Comparison of ENCODE assay signal across 17 cellular contexts in the genomic region with DNA sequence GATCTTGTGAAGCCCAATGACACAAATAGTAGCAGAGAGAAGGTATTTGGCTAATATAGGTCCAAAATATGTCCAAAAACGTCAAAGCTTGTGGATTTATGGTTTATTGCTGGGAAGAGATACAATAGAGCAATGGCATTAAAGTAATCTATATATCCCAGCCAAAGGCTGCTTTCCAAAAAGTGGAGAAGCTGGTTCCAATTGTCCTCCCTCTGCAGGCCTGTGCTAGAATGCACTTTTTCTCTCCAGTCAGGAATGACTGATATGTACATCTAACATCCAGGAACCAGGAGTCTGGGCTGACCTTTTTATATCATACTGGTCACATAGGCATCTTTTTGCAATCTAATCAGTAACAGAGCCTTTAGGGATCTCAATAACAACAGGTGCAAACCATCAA.
DNase-seq lines count a peak whose midpoint lies in the region; ATAC-seq and TF ChIP-seq lines count a peak whose summit lies in the region.
"Had no signal": no experiment of that assay in that cellular context is flagged by ENCODE, and none has a peak within 500 bp of the region (broad histone marks: within the 10 kb centered on the region; RNA-seq: fewer than 3 reads in every experiment).

No MANE protein-coding gene starts in this region.

- intact Hi-C loops in transverse colon (cut with DNase I; ENCODE audit: low total_unique reads), result no loop called here

- no peak for ATAC-seq in activated CD8-positive, alpha-beta T cell treated with anti-CD3 and anti-CD28 coated beads, Interleukin-2, amount 10 ng/mL, durations not matched to agents 7 days and 5 days
- no peak for ATAC-seq in stimulated activated memory B cell treated with anti-CD40 and anti-IgM and Interleukin-4, amounts not matched to agents 10 μg/mL and 1 μg/mL and 100 μg/mL, for 72 hours

- no peaks in the 10 kb centered on the region for H3K9me3 Mint-ChIP-seq in activated CD8-positive, alpha-beta T cell treated with anti-CD3 and anti-CD28 coated beads, Interleukin-2, amount 10 ng/mL, durations not matched to agents 7 days and 5 days (ENCODE audit: insufficient read depth)
- no peaks in the 10 kb centered on the region for H3K9me3 Mint-ChIP-seq in stimulated activated memory B cell treated with anti-CD40 and anti-IgM and Interleukin-4, amounts not matched to agents 10 μg/mL and 1 μg/mL and 100 μg/mL, for 72 hours
- H3K9me3 Mint-ChIP-seq in activated T-cell treated with anti-CD3 and anti-CD28 coated beads, Interleukin-2, amount 50 U/mL, for 24 hours, result no peaks in the 10 kb centered on the region
- H3K9me3 Mint-ChIP-seq: CD4-positive, CD25-positive, alpha-beta regulatory T cell; stimulated activated naive CD8-positive, alpha-beta T cell treated with anti-CD3 and anti-CD28 coated beads, Interleukin-15, Interleukin-2, amounts not matched to agents 100 ng/mL and 50 ng/mL, for 24 hours; T-helper 2 cell treated with Interferon-gamma antibody and Interleukin-4, amounts not matched to agents 5 μg/mL and 100 μg/mL, for 36 hours had no signal

- TF ChIP-seq CTCF in AG09319 (IDR thresholded peaks at IDR 0.05; ENCODE audit: low read depth, low read length) (peak; percentile 19), hepatocyte (IDR thresholded peaks at IDR 0.05; ENCODE audit: poor library complexity) (peak; percentile 5), transverse colon (IDR thresholded peaks at IDR 0.05) (peak in 2 of 5 experiments; percentile 7 to 19)

- H3K4me3 Mint-ChIP-seq in activated CD8-positive, alpha-beta T cell treated with anti-CD3 and anti-CD28 coated beads, Interleukin-2, amount 10 ng/mL, durations not matched to agents 7 days and 5 days, result no peak overlapping the region
- H3K4me3 Mint-ChIP-seq in stimulated activated memory B cell treated with anti-CD40 and anti-IgM and Interleukin-4, amounts not matched to agents 10 μg/mL and 1 μg/mL and 100 μg/mL, for 72 hours, result no peak overlapping the region
- no peak overlapping the region for H3K4me3 Mint-ChIP-seq in activated T-cell treated with anti-CD3 and anti-CD28 coated beads, Interleukin-2, amount 50 U/mL, for 24 hours
- H3K4me3 Mint-ChIP-seq: CD4-positive, CD25-positive, alpha-beta regulatory T cell; stimulated activated naive CD8-positive, alpha-beta T cell treated with anti-CD3 and anti-CD28 coated beads, Interleukin-15, Interleukin-2, amounts not matched to agents 100 ng/mL and 50 ng/mL, for 24 hours; T-helper 2 cell treated with Interferon-gamma antibody and Interleukin-4, amounts not matched to agents 5 μg/mL and 100 μg/mL, for 36 hours had no signal

- no peak for TF ChIP-seq EP300 in transverse colon (IDR thresholded peaks at IDR 0.05; ENCODE audit: low read depth)

- H2AFZ ChIP-seq in hepatocyte, result no peak overlapping the region

- no peak overlapping the region for H3K27ac Mint-ChIP-seq in activated CD8-positive, alpha-beta T cell treated with anti-CD3 and anti-CD28 coated beads, Interleukin-2, amount 10 ng/mL, durations not matched to agents 7 days and 5 days
- no peak overlapping the region for H3K27ac Mint-ChIP-seq in stimulated activated memory B cell treated with anti-CD40 and anti-IgM and Interleukin-4, amounts not matched to agents 10 μg/mL and 1 μg/mL and 100 μg/mL, for 72 hours
- no peak overlapping the region for H3K27ac Mint-ChIP-seq in activated T-cell treated with anti-CD3 and anti-CD28 coated beads, Interleukin-2, amount 50 U/mL, for 24 hours
- H3K27ac Mint-ChIP-seq: CD4-positive, CD25-positive, alpha-beta regulatory T cell; stimulated activated naive CD8-positive, alpha-beta T cell treated with anti-CD3 and anti-CD28 coated beads, Interleukin-15, Interleukin-2, amounts not matched to agents 100 ng/mL and 50 ng/mL, for 24 hours; T-helper 2 cell treated with Interferon-gamma antibody and Interleukin-4, amounts not matched to agents 5 μg/mL and 100 μg/mL, for 36 hours had no signal

- POLR2A ChIA-PET in HEK293T (lab: Yijun Ruan, JAX), result no interaction called here
- POLR2A ChIA-PET in activated CD8-positive, alpha-beta T cell treated with anti-CD3 and anti-CD28 coated beads, Interleukin-2, amount 10 ng/mL, durations not matched to agents 7 days and 5 days (lab: Charles Lee), result no interaction called here

- no peaks in the 10 kb centered on the region for H4K20me1 ChIP-seq in hepatocyte (ENCODE audit: insufficient read depth, poor library complexity, severe bottlenecking)

- no peaks in the 10 kb centered on the region for H3K36me3 Mint-ChIP-seq in activated CD8-positive, alpha-beta T cell treated with anti-CD3 and anti-CD28 coated beads, Interleukin-2, amount 10 ng/mL, durations not matched to agents 7 days and 5 days (ENCODE audit: low read depth)
- H3K36me3 Mint-ChIP-seq in stimulated activated memory B cell treated with anti-CD40 and anti-IgM and Interleukin-4, amounts not matched to agents 10 μg/mL and 1 μg/mL and 100 μg/mL, for 72 hours, result no peaks in the 10 kb centered on the region
- no peaks in the 10 kb centered on the region for H3K36me3 Mint-ChIP-seq in activated T-cell treated with anti-CD3 and anti-CD28 coated beads, Interleukin-2, amount 50 U/mL, for 24 hours (ENCODE audit: low read depth)
- H3K36me3 Mint-ChIP-seq: CD4-positive, CD25-positive, alpha-beta regulatory T cell had no signal

- no peaks in the 10 kb centered on the region for H3K36me3 ChIP-seq in adipocyte (ENCODE audit: control insufficient read depth, insufficient read depth, low read length, severe bottlenecking)
- no peaks in the 10 kb centered on the region for H3K36me3 ChIP-seq in hepatocyte (replicated peaks; ENCODE audit: insufficient read depth, low read depth)
- H3K36me3 ChIP-seq in transverse colon, result no peaks in the 10 kb centered on the region

- no peak for TF ChIP-seq POLR2A in transverse colon (IDR thresholded peaks at IDR 0.05)

- no peak overlapping the region for H3K27ac ChIP-seq in hepatocyte
- H3K27ac ChIP-seq in transverse colon, result no peak overlapping the region

- no peak overlapping the region for H3K9ac ChIP-seq in adipocyte (ENCODE audit: low read length)

- no peaks in the 10 kb centered on the region for H3K9me2 ChIP-seq in hepatocyte (replicated peaks; ENCODE audit: insufficient read depth)

- H3K4me3 ChIP-seq in adipocyte (ENCODE audit: low read length) (no peak overlapping the region), hepatocyte (no peak overlapping the region), transverse colon (no peak overlapping the region)

- H3K4me1 ChIP-seq in adipocyte (ENCODE audit: control insufficient read depth, insufficient read depth, low read length) (peaks cover 4% of the 10 kb centered on the region), hepatocyte (ENCODE audit: insufficient read depth) (no peaks in the 10 kb centered on the region), transverse colon (peaks cover 0 to under 1% (median 0%) of the 10 kb centered on the region in 4 donors)

- H3K4me2 ChIP-seq in hepatocyte, result no peak overlapping the region

- no peaks in the 10 kb centered on the region for H3K4me1 Mint-ChIP-seq in activated CD8-positive, alpha-beta T cell treated with anti-CD3 and anti-CD28 coated beads, Interleukin-2, amount 10 ng/mL, durations not matched to agents 7 days and 5 days (ENCODE audit: low read depth)
- H3K4me1 Mint-ChIP-seq in stimulated activated memory B cell treated with anti-CD40 and anti-IgM and Interleukin-4, amounts not matched to agents 10 μg/mL and 1 μg/mL and 100 μg/mL, for 72 hours, result no peaks in the 10 kb centered on the region
- no peaks in the 10 kb centered on the region for H3K4me1 Mint-ChIP-seq in activated T-cell treated with anti-CD3 and anti-CD28 coated beads, Interleukin-2, amount 50 U/mL, for 24 hours (ENCODE audit: low read depth)
- H3K4me1 Mint-ChIP-seq: CD4-positive, CD25-positive, alpha-beta regulatory T cell had no signal

- no peaks in the 10 kb centered on the region for H3K9me3 ChIP-seq in adipocyte (ENCODE audit: control insufficient read depth, low read length)
- H3K9me3 ChIP-seq in hepatocyte (ENCODE audit: low read depth), result no peaks in the 10 kb centered on the region
- no peaks in the 10 kb centered on the region for H3K9me3 ChIP-seq in transverse colon

- DNase-seq in AG09319 (ENCODE audit: extremely low read depth, low read depth), result no peak
- DNase-seq in HEK293T (ENCODE audit: extremely low spot score), result peak; percentile 20
- DNase-seq in adipocyte (ENCODE audit: low read depth), result peak; percentile 31
- DNase-seq in hepatocyte (ENCODE audit: low spot score), result no peak
- DNase-seq in transverse colon, result no peak
- DNase-seq in activated CD8-positive, alpha-beta T cell treated with anti-CD3 and anti-CD28 coated beads, Interleukin-2, amount 10 ng/mL, durations not matched to agents 7 days and 5 days, result no peak
- no peak for DNase-seq in activated T-cell treated with anti-CD3 and anti-CD28 coated beads, Interleukin-2, amount 50 U/mL, for 24 hours
- DNase-seq: activated naive CD4-positive, alpha-beta T cell treated with anti-CD3 and anti-CD28 coated beads, Interleukin-2, amount 50 U/mL, for 16 hours; CD4-positive, CD25-positive, alpha-beta regulatory T cell; foreskin melanocyte; kidney; NCI-H2171; retina; stimulated activated CD4-positive, alpha-beta T cell treated with anti-CD3 and anti-CD28 coated beads, Interleukin-4, amount 100 ng/mL, for 4 hours had no signal

- in situ Hi-C loops in transverse colon (cut with MboI; ENCODE audit: low pct_ligation_motif_present in 1 of 4, low pct_unique_long_range_greater_than_20kb in 1 of 4, low sequenced_read_pairs in 3 of 4), result loop anchor here in 1 of 4 donors (25.0 kb wide), 1 partner anchor 426 kb away; no protein-coding TSS in a partner anchor

- H3K27me3 Mint-ChIP-seq in activated CD8-positive, alpha-beta T cell treated with anti-CD3 and anti-CD28 coated beads, Interleukin-2, amount 10 ng/mL, durations not matched to agents 7 days and 5 days (ENCODE audit: low read depth), result peaks cover 6% of the 10 kb centered on the region
- no peaks in the 10 kb centered on the region for H3K27me3 Mint-ChIP-seq in stimulated activated memory B cell treated with anti-CD40 and anti-IgM and Interleukin-4, amounts not matched to agents 10 μg/mL and 1 μg/mL and 100 μg/mL, for 72 hours
- no peaks in the 10 kb centered on the region for H3K27me3 Mint-ChIP-seq in activated T-cell treated with anti-CD3 and anti-CD28 coated beads, Interleukin-2, amount 50 U/mL, for 24 hours
- H3K27me3 Mint-ChIP-seq: CD4-positive, CD25-positive, alpha-beta regulatory T cell had no signal

- no peaks in the 10 kb centered on the region for H3K79me2 ChIP-seq in hepatocyte

- no peaks in the 10 kb centered on the region for H3K27me3 ChIP-seq in adipocyte (replicated peaks; ENCODE audit: control insufficient read depth, insufficient read depth, low read length)
- H3K27me3 ChIP-seq in hepatocyte, result no peaks in the 10 kb centered on the region
- H3K27me3 ChIP-seq in transverse colon, result no peaks in the 10 kb centered on the region

- CTCF ChIA-PET in HEK293T (lab: Yijun Ruan, JAX), result no interaction called here
- CTCF ChIA-PET in activated CD8-positive, alpha-beta T cell treated with anti-CD3 and anti-CD28 coated beads, Interleukin-2, amount 10 ng/mL, durations not matched to agents 7 days and 5 days (lab: Charles Lee), result no interaction called here

- WGBS in hepatocyte (ENCODE audit: low lambda C conversion rate, missing lambda C conversion rate), result 43% methylated on average over 1 of the region's 1 CpG
- 38 to 50% methylated on average over 1 of the region's 1 CpG for WGBS in transverse colon (ENCODE audit: low coverage in 1 of 2), 2 donors

TF ChIP-seq in HEK293T, 16 proteins besides CTCF, POLR2A, EP300 and RAD21 (continues in another document):
- TF ChIP-seq TARDBP (IDR thresholded peaks at IDR 0.05) (no peak), ARNT (IDR thresholded peaks at IDR 0.05) (no peak)

Comparison
In these comparisons a context has a peak if more than half of its experiments do, and no peak if none do; other contexts are left out.
1. DNase-seq: peak in HEK293T (single experiment) and adipocyte (single experiment); none in AG09319 (single experiment), hepatocyte (single experiment), transverse colon (single experiment), activated CD8-positive, alpha-beta T cell treated with anti-CD3 and anti-CD28 coated beads, Interleukin-2, amount 10 ng/mL, durations not matched to agents 7 days and 5 days (single experiment) and activated T-cell treated with anti-CD3 and anti-CD28 coated beads, Interleukin-2, amount 50 U/mL, for 24 hours (single experiment).